In the genomic region with DNA sequence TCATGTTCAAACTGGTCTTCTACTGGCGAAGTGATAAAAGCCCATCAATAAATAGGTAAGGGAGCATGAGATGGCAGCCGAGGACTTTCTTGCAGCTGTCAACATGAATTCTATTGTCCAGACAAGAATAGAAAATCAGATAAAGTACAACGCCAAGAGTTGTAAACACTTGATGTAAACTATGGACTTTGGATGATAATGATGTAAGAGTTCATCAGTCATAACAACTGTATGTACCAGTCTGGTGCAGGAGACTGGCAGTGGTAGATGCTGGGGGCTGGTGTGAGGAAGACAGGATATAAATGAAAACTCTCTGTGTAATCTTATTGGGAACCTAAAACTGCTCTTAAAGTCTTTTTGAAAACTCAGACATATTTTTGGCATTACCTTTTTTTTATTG, we compare ENCODE assay signal across 27 cellular contexts.
DNase-seq lines count a peak whose midpoint lies in the region; ATAC-seq and TF ChIP-seq lines count a peak whose summit lies in the region.
"Had no signal": no experiment of that assay in that cellular context is flagged by ENCODE, and none has a peak within 500 bp of the region (broad histone marks: within the 10 kb centered on the region; RNA-seq: fewer than 3 reads in every experiment).

No MANE protein-coding gene starts in this region.

- H3K4me1 Mint-ChIP-seq in activated naive CD4-positive, alpha-beta T cell treated with anti-CD3 and anti-CD28 coated beads, Interleukin-2, amount 50 U/mL, for 24 hours: peaks cover 14% of the 10 kb centered on the region
- H3K4me1 Mint-ChIP-seq in T-helper 2 cell treated with Interferon-gamma antibody and Interleukin-4, amounts not matched to agents 5 μg/mL and 100 μg/mL, for 36 hours (ENCODE audit: low read depth): peaks cover 31% of the 10 kb centered on the region
- H3K4me1 Mint-ChIP-seq in stimulated activated effector memory CD8-positive, alpha-beta T cell treated with anti-CD3 and anti-CD28 coated beads, Interleukin-12 subunit alpha, Interleukin-12 subunit beta, amount 100 ng/mL, for 72 hours: peaks cover 31% of the 10 kb centered on the region
- H3K4me1 Mint-ChIP-seq: GM23338, WTC11 had no signal

- peak overlapping the region; percentile 5 for H3K27ac Mint-ChIP-seq in activated naive CD4-positive, alpha-beta T cell treated with anti-CD3 and anti-CD28 coated beads, Interleukin-2, amount 50 U/mL, for 24 hours
- peak overlapping the region; percentile 3 for H3K27ac Mint-ChIP-seq in T-helper 2 cell treated with Interferon-gamma antibody and Interleukin-4, amounts not matched to agents 5 μg/mL and 100 μg/mL, for 36 hours
- H3K27ac Mint-ChIP-seq in stimulated activated effector memory CD8-positive, alpha-beta T cell treated with anti-CD3 and anti-CD28 coated beads, Interleukin-12 subunit alpha, Interleukin-12 subunit beta, amount 100 ng/mL, for 72 hours: peak overlapping the region; percentile 87
- H3K27ac Mint-ChIP-seq: endodermal cell, GM23338, memory B cell, WTC11 had no signal

- H3K4me3 Mint-ChIP-seq in activated naive CD4-positive, alpha-beta T cell treated with anti-CD3 and anti-CD28 coated beads, Interleukin-2, amount 50 U/mL, for 24 hours: no peak overlapping the region
- H3K4me3 Mint-ChIP-seq in T-helper 2 cell treated with Interferon-gamma antibody and Interleukin-4, amounts not matched to agents 5 μg/mL and 100 μg/mL, for 36 hours: no peak overlapping the region
- H3K4me3 Mint-ChIP-seq in stimulated activated effector memory CD8-positive, alpha-beta T cell treated with anti-CD3 and anti-CD28 coated beads, Interleukin-12 subunit alpha, Interleukin-12 subunit beta, amount 100 ng/mL, for 72 hours: peak overlapping the region; percentile 42
- H3K4me3 Mint-ChIP-seq: endodermal cell, GM23338, WTC11 had no signal

- H3K4me3 ChIP-seq in fibroblast of mammary gland (ENCODE audit: control insufficient read depth, low read depth, low read length): no peak overlapping the region
- H3K4me3 ChIP-seq: adrenal gland; BLaER1 treated with 17β-estradiol and CSF1 and Interleukin-3, amounts not matched to agents 10 nM and 100 nM; breast epithelium; GM23338; pancreas; uterus had no signal

- TF ChIP-seq CTCF in fibroblast of mammary gland (conservative IDR thresholded peaks at IDR 0.05; ENCODE audit: control insufficient read depth, insufficient read depth, low read depth, low read length): no peak

- no peaks in the 10 kb centered on the region for H3K36me3 Mint-ChIP-seq in activated naive CD4-positive, alpha-beta T cell treated with anti-CD3 and anti-CD28 coated beads, Interleukin-2, amount 50 U/mL, for 24 hours
- H3K36me3 Mint-ChIP-seq in T-helper 2 cell treated with Interferon-gamma antibody and Interleukin-4, amounts not matched to agents 5 μg/mL and 100 μg/mL, for 36 hours (ENCODE audit: low read depth): no peaks in the 10 kb centered on the region
- H3K36me3 Mint-ChIP-seq in stimulated activated effector memory CD8-positive, alpha-beta T cell treated with anti-CD3 and anti-CD28 coated beads, Interleukin-12 subunit alpha, Interleukin-12 subunit beta, amount 100 ng/mL, for 72 hours: peaks cover 6% of the 10 kb centered on the region
- H3K36me3 Mint-ChIP-seq: memory B cell; naive thymus-derived CD4-positive, alpha-beta T cell; WTC11 had no signal

- no peak for ATAC-seq in stimulated activated effector memory CD8-positive, alpha-beta T cell treated with anti-CD3 and anti-CD28 coated beads, Interleukin-12 subunit alpha, Interleukin-12 subunit beta, amount 100 ng/mL, for 72 hours
- ATAC-seq in GM18861 (IDR thresholded peaks at IDR 0.05; ENCODE audit: unreplicated experiment): no peak
- no peak for ATAC-seq in GM21737 (IDR thresholded peaks at IDR 0.05; ENCODE audit: unreplicated experiment)
- ATAC-seq: GM23338; naive thymus-derived CD4-positive, alpha-beta T cell; pancreas; right cardiac atrium; WTC11 had no signal

- no peaks in the 10 kb centered on the region for H3K9me3 Mint-ChIP-seq in activated naive CD4-positive, alpha-beta T cell treated with anti-CD3 and anti-CD28 coated beads, Interleukin-2, amount 50 U/mL, for 24 hours
- no peaks in the 10 kb centered on the region for H3K9me3 Mint-ChIP-seq in T-helper 2 cell treated with Interferon-gamma antibody and Interleukin-4, amounts not matched to agents 5 μg/mL and 100 μg/mL, for 36 hours
- H3K9me3 Mint-ChIP-seq in stimulated activated effector memory CD8-positive, alpha-beta T cell treated with anti-CD3 and anti-CD28 coated beads, Interleukin-12 subunit alpha, Interleukin-12 subunit beta, amount 100 ng/mL, for 72 hours: no peaks in the 10 kb centered on the region
- H3K9me3 Mint-ChIP-seq: endodermal cell, GM23338, memory B cell, WTC11 had no signal

- H3K27me3 Mint-ChIP-seq in activated naive CD4-positive, alpha-beta T cell treated with anti-CD3 and anti-CD28 coated beads, Interleukin-2, amount 50 U/mL, for 24 hours: peaks cover 2% of the 10 kb centered on the region
- H3K27me3 Mint-ChIP-seq in T-helper 2 cell treated with Interferon-gamma antibody and Interleukin-4, amounts not matched to agents 5 μg/mL and 100 μg/mL, for 36 hours (ENCODE audit: low read depth): peaks cover 4% of the 10 kb centered on the region

- no peak for DNase-seq in activated naive CD4-positive, alpha-beta T cell treated with Interleukin-2 at 50 U/mL for 16 hours
- DNase-seq in T-helper 2 cell treated with Interferon-gamma antibody and Interleukin-4, amounts not matched to agents 5 μg/mL and 100 μg/mL, for 36 hours (ENCODE audit: low spot score): no peak
- peak; percentile 31 for DNase-seq in fibroblast of mammary gland (ENCODE audit: low read depth)
- DNase-seq in stimulated activated effector memory CD8-positive, alpha-beta T cell treated with anti-CD3 and anti-CD28 coated beads, Interleukin-12 subunit alpha, Interleukin-12 subunit beta, amount 100 ng/mL, for 72 hours (ENCODE audit: low spot score in 2 of 2): no peak
- DNase-seq in NCI-H1436 treated with DMSO at 0.1 percent for 48 hours (lab: John Stamatoyannopoulos, UW): no peak
- DNase-seq: ACHN; activated CD8-positive, alpha-beta T cell treated with anti-CD3 and anti-CD28 coated beads, Interleukin-2, amount 10 ng/mL, durations not matched to agents 7 days and 5 days; activated effector memory CD4-positive, alpha-beta T cell treated with Interleukin-2 at 50 U/mL for 16 hours; cortex of kidney; endodermal cell; glutamatergic neuron; NCI-H1417; NCI-H2171; NCI-H524; pancreas; uterus had no signal

Comparison
In these comparisons a context has a peak if more than half of its experiments do, and no peak if none do; other contexts are left out.
1. H3K27ac Mint-ChIP-seq: peak in every context shown above with its lines; median percentile 87 in stimulated activated effector memory CD8-positive, alpha-beta T cell treated with anti-CD3 and anti-CD28 coated beads, Interleukin-12 subunit alpha, Interleukin-12 subunit beta, amount 100 ng/mL, for 72 hours; 5 in activated naive CD4-positive, alpha-beta T cell treated with anti-CD3 and anti-CD28 coated beads, Interleukin-2, amount 50 U/mL, for 24 hours; 3 in T-helper 2 cell treated with Interferon-gamma antibody and Interleukin-4, amounts not matched to agents 5 μg/mL and 100 μg/mL, for 36 hours.